Comparison of ENCODE assay signal across 10 cellular contexts in genomic region chr2:45007961-45008295, GRCh38.
DNase-seq lines count a peak whose midpoint lies in the region; ATAC-seq and TF ChIP-seq lines count a peak whose summit lies in the region.
"Had no signal": no experiment of that assay in that cellular context is flagged by ENCODE, and none has a peak within 500 bp of the region (broad histone marks: within the 10 kb centered on the region; RNA-seq: fewer than 3 reads in every experiment).

No MANE protein-coding gene starts in this region.

- no peak overlapping the region for H3K27ac ChIP-seq in parathyroid adenoma

- H3K4me1 ChIP-seq in parathyroid adenoma = no peaks in the 10 kb centered on the region

- H3K79me2 ChIP-seq in parathyroid adenoma = no peaks in the 10 kb centered on the region

- no peaks in the 10 kb centered on the region for H3K9me3 ChIP-seq in parathyroid adenoma (ENCODE audit: control insufficient read depth, low read length)

- H3K4me3 ChIP-seq in fibroblast of mammary gland (ENCODE audit: control insufficient read depth, low read depth, low read length) = peak overlapping the region; percentile 9
- H3K4me3 ChIP-seq in parathyroid adenoma (ENCODE audit: low read depth, low read length) = peak overlapping the region; percentile 45

- DNase-seq in ELF-1 (ENCODE audit: low read depth, low spot score) = peak; percentile 36
- peak; percentile 22 for DNase-seq in NCI-H69 (lab: John Stamatoyannopoulos, UW)
- no peak for DNase-seq in fibroblast of mammary gland (ENCODE audit: low read depth)
- DNase-seq in NOMO-1 treated with DMSO at 0.1 percent for 48 hours (lab: John Stamatoyannopoulos, UW; ENCODE audit: unreplicated experiment) = no peak
- DNase-seq in islet precursor cell = no peak
- DNase-seq: activated CD8-positive, alpha-beta T cell treated with anti-CD3 and anti-CD28 coated beads, Interleukin-2, amount 10 ng/mL, durations not matched to agents 7 days and 5 days; stimulated activated CD4-positive, alpha-beta T cell treated with anti-CD3 and anti-CD28 coated beads, Interleukin-2, amount 100 ng/mL, for 24 hours had no signal

- H3K36me3 ChIP-seq in parathyroid adenoma (ENCODE audit: control insufficient read depth, insufficient read depth, low read length) = no peaks in the 10 kb centered on the region

- TF ChIP-seq CTCF in fibroblast of mammary gland (conservative IDR thresholded peaks at IDR 0.05; ENCODE audit: control insufficient read depth, insufficient read depth, low read depth, low read length) = no peak
- no peak for TF ChIP-seq CTCF in parathyroid adenoma (IDR thresholded peaks at IDR 0.05)

- ATAC-seq in HG02870 (IDR thresholded peaks at IDR 0.05; ENCODE audit: unreplicated experiment) (no peak), HG02759 (IDR thresholded peaks at IDR 0.05; ENCODE audit: unreplicated experiment) (no peak)
- ATAC-seq: activated CD8-positive, alpha-beta T cell treated with anti-CD3 and anti-CD28 coated beads, Interleukin-2, amount 10 ng/mL, durations not matched to agents 7 days and 5 days had no signal

- H3K9ac ChIP-seq in parathyroid adenoma = no peak overlapping the region

- no peaks in the 10 kb centered on the region for H3K27me3 ChIP-seq in parathyroid adenoma (ENCODE audit: control insufficient read depth, insufficient read depth, low read length)

- H3K4me2 ChIP-seq in parathyroid adenoma (ENCODE audit: low read length) = peak overlapping the region; percentile 66

- H2AFZ ChIP-seq in parathyroid adenoma = no peak overlapping the region

Comparison
In these comparisons a context has a peak if more than half of its experiments do, and no peak if none do; other contexts are left out.
1. DNase-seq: peak in ELF-1 (single experiment) and NCI-H69 (single experiment); none in fibroblast of mammary gland (single experiment), NOMO-1 treated with DMSO at 0.1 percent for 48 hours (single experiment) and islet precursor cell (single experiment).